Comparison of ENCODE assay signal across 3 cellular contexts in genomic region chr21:22138297-22139016, GRCh38.
TF ChIP-seq lines count a peak whose summit lies in the region.

No MANE protein-coding gene starts in this region.

TF ChIP-seq in HepG2, 621 proteins besides CTCF, POLR2A, EP300 and RAD21:
- TF ChIP-seq NFYB (CRISPR knock-in tag; IDR thresholded peaks at IDR 0.05) (no peak), GZF1 (CRISPR knock-in tag; IDR thresholded peaks at IDR 0.05) (peak; percentile 96), HMGXB4 (CRISPR knock-in tag; IDR thresholded peaks at IDR 0.05; ENCODE audit: borderline replicate concordance in 1 of 2, low read depth in 1 of 2) (no peak)

TF ChIP-seq in K562, 482 proteins besides CTCF, POLR2A, EP300 and RAD21 (continues in another document):
- TF ChIP-seq KDM2B (CRISPR knock-in tag; IDR thresholded peaks at IDR 0.05) (no peak), ZBTB33 (CRISPR knock-in tag; IDR thresholded peaks at IDR 0.05) (peak; percentile 61; the same call in 1 of the 2 replicates), CHD7 (IDR thresholded peaks at IDR 0.05; ENCODE audit: low read depth, low read length) (peak; percentile 90)

TF ChIP-seq in H1, 55 proteins besides CTCF, POLR2A, EP300 and RAD21:
- TF ChIP-seq CHD7 (IDR thresholded peaks at IDR 0.05; ENCODE audit: insufficient replicate concordance, low read length), result peak; percentile 99
- TF ChIP-seq ATF3 (IDR thresholded peaks at IDR 0.05; ENCODE audit: insufficient read depth, low read depth, low read length), result no peak
